Comparison of ENCODE assay signal across 1 cellular context in genomic region chr3:49026536-49026935, GRCh38.
A peak's percentile ranks its signal among the peaks of the same experiment; 100 is the strongest.
TF ChIP-seq lines count a peak whose summit lies in the region.

No MANE protein-coding gene starts in this region.

TF ChIP-seq in HepG2, 621 proteins besides CTCF, POLR2A, EP300 and RAD21:
- no peak for TF ChIP-seq JUN (CRISPR knock-in tag; IDR thresholded peaks at IDR 0.05)
- no peak for TF ChIP-seq ADNP (CRISPR knock-in tag; IDR thresholded peaks at IDR 0.05)
- TF ChIP-seq, protein P1, sequence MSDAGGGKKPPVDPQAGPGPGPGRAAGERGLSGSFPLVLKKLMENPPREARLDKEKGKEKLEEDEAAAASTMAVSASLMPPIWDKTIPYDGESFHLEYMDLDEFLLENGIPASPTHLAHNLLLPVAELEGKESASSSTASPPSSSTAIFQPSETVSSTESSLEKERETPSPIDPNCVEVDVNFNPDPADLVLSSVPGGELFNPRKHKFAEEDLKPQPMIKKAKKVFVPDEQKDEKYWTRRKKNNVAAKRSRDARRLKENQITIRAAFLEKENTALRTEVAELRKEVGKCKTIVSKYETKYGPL (CRISPR knock-in tag; IDR thresholded peaks at IDR 0.05), result no peak
- no peak for TF ChIP-seq ZFP1 (CRISPR knock-in tag; IDR thresholded peaks at IDR 0.05)
- TF ChIP-seq, protein P2, sequence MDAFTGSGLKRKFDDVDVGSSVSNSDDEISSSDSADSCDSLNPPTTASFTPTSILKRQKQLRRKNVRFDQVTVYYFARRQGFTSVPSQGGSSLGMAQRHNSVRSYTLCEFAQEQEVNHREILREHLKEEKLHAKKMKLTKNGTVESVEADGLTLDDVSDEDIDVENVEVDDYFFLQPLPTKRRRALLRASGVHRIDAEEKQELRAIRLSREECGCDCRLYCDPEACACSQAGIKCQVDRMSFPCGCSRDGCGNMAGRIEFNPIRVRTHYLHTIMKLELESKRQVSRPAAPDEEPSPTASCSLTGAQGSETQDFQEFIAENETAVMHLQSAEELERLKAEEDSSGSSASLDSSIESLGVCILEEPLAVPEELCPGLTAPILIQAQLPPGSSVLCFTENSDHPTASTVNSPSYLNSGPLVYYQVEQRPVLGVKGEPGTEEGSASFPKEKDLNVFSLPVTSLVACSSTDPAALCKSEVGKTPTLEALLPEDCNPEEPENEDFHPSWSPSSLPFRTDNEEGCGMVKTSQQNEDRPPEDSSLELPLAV (CRISPR knock-in tag; conservative IDR thresholded peaks at IDR 0.05; ENCODE audit: low read depth), result no peak
- TF ChIP-seq, protein P3, sequence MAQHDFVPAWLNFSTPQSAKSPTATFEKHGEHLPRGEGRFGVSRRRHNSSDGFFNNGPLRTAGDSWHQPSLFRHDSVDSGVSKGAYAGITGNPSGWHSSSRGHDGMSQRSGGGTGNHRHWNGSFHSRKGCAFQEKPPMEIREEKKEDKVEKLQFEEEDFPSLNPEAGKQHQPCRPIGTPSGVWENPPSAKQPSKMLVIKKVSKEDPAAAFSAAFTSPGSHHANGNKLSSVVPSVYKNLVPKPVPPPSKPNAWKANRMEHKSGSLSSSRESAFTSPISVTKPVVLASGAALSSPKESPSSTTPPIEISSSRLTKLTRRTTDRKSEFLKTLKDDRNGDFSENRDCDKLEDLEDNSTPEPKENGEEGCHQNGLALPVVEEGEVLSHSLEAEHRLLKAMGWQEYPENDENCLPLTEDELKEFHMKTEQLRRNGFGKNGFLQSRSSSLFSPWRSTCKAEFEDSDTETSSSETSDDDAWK (CRISPR knock-in tag; IDR thresholded peaks at IDR 0.05), result no peak
- TF ChIP-seq SMAD3 (CRISPR knock-in tag; IDR thresholded peaks at IDR 0.05), result no peak
- TF ChIP-seq PRDM10 (CRISPR knock-in tag; IDR thresholded peaks at IDR 0.05; ENCODE audit: low read depth), result no peak
- TF ChIP-seq KLF15 (CRISPR knock-in tag; IDR thresholded peaks at IDR 0.05; ENCODE audit: borderline replicate concordance), result no peak
- TF ChIP-seq RBM22 (optimal IDR thresholded peaks at IDR 0.05; ENCODE audit: low read length), result peak; percentile 74
- TF ChIP-seq ARNT2 (CRISPR knock-in tag; IDR thresholded peaks at IDR 0.05; ENCODE audit: low read depth), result peak; percentile 47; the same call in 1 of the 2 replicates
- no peak for TF ChIP-seq KMT2B (CRISPR knock-in tag; IDR thresholded peaks at IDR 0.05)
- TF ChIP-seq ZNF782 (CRISPR knock-in tag; IDR thresholded peaks at IDR 0.05; ENCODE audit: borderline replicate concordance), result no peak
- peak; percentile 26 for TF ChIP-seq AGO2 (optimal IDR thresholded peaks at IDR 0.05; ENCODE audit: low read depth, low read length)
- TF ChIP-seq ZSCAN12 (CRISPR knock-in tag; IDR thresholded peaks at IDR 0.05), result no peak
- no peak for TF ChIP-seq PCBP1 (IDR thresholded peaks at IDR 0.05; ENCODE audit: borderline replicate concordance, low read depth, low read length)
- no peak for TF ChIP-seq PLSCR1 (CRISPR knock-in tag; IDR thresholded peaks at IDR 0.05; ENCODE audit: borderline replicate concordance)
- TF ChIP-seq ZNF44 (CRISPR knock-in tag; IDR thresholded peaks at IDR 0.05), result no peak
